ENCODE assay signal across 1 cellular context in the genomic region with DNA sequence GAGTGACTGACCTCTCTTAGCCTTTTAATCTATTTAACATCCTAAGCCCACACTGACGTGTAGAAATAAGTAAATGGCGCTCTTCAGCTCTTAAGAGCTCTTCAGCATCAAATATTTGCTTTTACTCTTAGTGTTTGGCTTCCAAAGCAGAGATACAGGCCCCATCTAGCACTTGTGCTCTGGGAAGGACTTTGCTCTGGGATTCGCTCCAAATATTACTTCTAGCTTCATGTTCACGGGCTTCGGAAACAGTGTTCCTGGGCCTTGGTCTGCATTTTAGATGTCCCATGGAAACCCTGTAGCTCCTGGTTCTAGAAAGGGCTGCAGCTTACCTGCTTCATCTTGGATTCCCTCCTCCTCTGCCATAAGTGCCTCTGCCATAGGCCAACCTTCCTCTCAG.
TF ChIP-seq lines count a peak whose summit lies in the region.

No MANE protein-coding gene starts in this region.

TF ChIP-seq in HepG2, 621 proteins besides CTCF, POLR2A, EP300 and RAD21 (continued from another document and continues in another):
- TF ChIP-seq ZBTB3 (CRISPR knock-in tag; IDR thresholded peaks at IDR 0.05; ENCODE audit: borderline replicate concordance, low read depth) (no peak), ZNF790 (CRISPR knock-in tag; IDR thresholded peaks at IDR 0.05; ENCODE audit: borderline replicate concordance) (no peak), FOXM1 (CRISPR knock-in tag; IDR thresholded peaks at IDR 0.05) (no peak), ZNF619 (CRISPR knock-in tag; IDR thresholded peaks at IDR 0.05) (no peak), ATF7 (IDR thresholded peaks at IDR 0.05) (no peak), ATF7 (CRISPR knock-in tag; IDR thresholded peaks at IDR 0.05) (no peak), ZNF329 (CRISPR knock-in tag; IDR thresholded peaks at IDR 0.05; ENCODE audit: low read depth) (no peak), SMC3 (IDR thresholded peaks at IDR 0.05; ENCODE audit: low read length) (no peak), ZNF205 (CRISPR knock-in tag; IDR thresholded peaks at IDR 0.05) (peak; percentile 63; the same call in 1 of the 2 replicates), ZNF562 (CRISPR knock-in tag; IDR thresholded peaks at IDR 0.05; ENCODE audit: borderline replicate concordance) (no peak), ZSCAN25 (CRISPR knock-in tag; IDR thresholded peaks at IDR 0.05) (no peak), BCL6 (CRISPR knock-in tag; IDR thresholded peaks at IDR 0.05) (0 out of 2 replicates have a peak, but pooled peaks have one; percentile 28), ZNF776 (CRISPR knock-in tag; IDR thresholded peaks at IDR 0.05) (peak; percentile 62; the same call in 1 of the 2 replicates), PPARG (CRISPR knock-in tag; conservative IDR thresholded peaks at IDR 0.05) (no peak), HDAC2 (CRISPR knock-in tag; IDR thresholded peaks at IDR 0.05) (no peak), NFKB2 (CRISPR knock-in tag; IDR thresholded peaks at IDR 0.05; ENCODE audit: borderline replicate concordance) (no peak), ZMYM4 (CRISPR knock-in tag; IDR thresholded peaks at IDR 0.05) (peak; percentile 48), ZNF331 (CRISPR knock-in tag; IDR thresholded peaks at IDR 0.05) (no peak), ZNF780A (CRISPR knock-in tag; IDR thresholded peaks at IDR 0.05) (no peak), ZFP82 (CRISPR knock-in tag; IDR thresholded peaks at IDR 0.05; ENCODE audit: borderline replicate concordance) (no peak), ZSCAN9 (CRISPR knock-in tag; IDR thresholded peaks at IDR 0.05; ENCODE audit: borderline replicate concordance) (no peak), ZNF746 (CRISPR knock-in tag; IDR thresholded peaks at IDR 0.05) (no peak), STAG1 (CRISPR knock-in tag; IDR thresholded peaks at IDR 0.05) (no peak), ZNF879 (CRISPR knock-in tag; IDR thresholded peaks at IDR 0.05) (no peak), ZNF224 (CRISPR knock-in tag; IDR thresholded peaks at IDR 0.05) (no peak), ZNF768 (CRISPR knock-in tag; IDR thresholded peaks at IDR 0.05) (no peak), AGO2 (optimal IDR thresholded peaks at IDR 0.05; ENCODE audit: low read depth, low read length) (no peak), NCOA5 (CRISPR knock-in tag; IDR thresholded peaks at IDR 0.05) (no peak), PLRG1 (conservative IDR thresholded peaks at IDR 0.05) (no peak), ZSCAN22 (CRISPR knock-in tag; IDR thresholded peaks at IDR 0.05) (no peak), ZNF484 (CRISPR knock-in tag; IDR thresholded peaks at IDR 0.05; ENCODE audit: borderline replicate concordance, low read depth) (no peak), MEIS1 (CRISPR knock-in tag; IDR thresholded peaks at IDR 0.05; ENCODE audit: borderline replicate concordance) (no peak), XRCC5 (optimal IDR thresholded peaks at IDR 0.05; ENCODE audit: low read length) (peak; percentile 33), FOXK1 (CRISPR knock-in tag; IDR thresholded peaks at IDR 0.05; ENCODE audit: borderline replicate concordance, low read depth) (no peak), ZNF20 (CRISPR knock-in tag; IDR thresholded peaks at IDR 0.05) (peak; percentile 59; the same call in 1 of the 2 replicates), ZFP62 (CRISPR knock-in tag; IDR thresholded peaks at IDR 0.05) (no peak), KLF12 (CRISPR knock-in tag; IDR thresholded peaks at IDR 0.05; ENCODE audit: borderline replicate concordance) (no peak), ZIK1 (CRISPR knock-in tag; IDR thresholded peaks at IDR 0.05; ENCODE audit: borderline replicate concordance, low read depth) (no peak), ZSCAN31 (CRISPR knock-in tag; IDR thresholded peaks at IDR 0.05; ENCODE audit: low read depth) (no peak)
- TF ChIP-seq, protein P1, sequence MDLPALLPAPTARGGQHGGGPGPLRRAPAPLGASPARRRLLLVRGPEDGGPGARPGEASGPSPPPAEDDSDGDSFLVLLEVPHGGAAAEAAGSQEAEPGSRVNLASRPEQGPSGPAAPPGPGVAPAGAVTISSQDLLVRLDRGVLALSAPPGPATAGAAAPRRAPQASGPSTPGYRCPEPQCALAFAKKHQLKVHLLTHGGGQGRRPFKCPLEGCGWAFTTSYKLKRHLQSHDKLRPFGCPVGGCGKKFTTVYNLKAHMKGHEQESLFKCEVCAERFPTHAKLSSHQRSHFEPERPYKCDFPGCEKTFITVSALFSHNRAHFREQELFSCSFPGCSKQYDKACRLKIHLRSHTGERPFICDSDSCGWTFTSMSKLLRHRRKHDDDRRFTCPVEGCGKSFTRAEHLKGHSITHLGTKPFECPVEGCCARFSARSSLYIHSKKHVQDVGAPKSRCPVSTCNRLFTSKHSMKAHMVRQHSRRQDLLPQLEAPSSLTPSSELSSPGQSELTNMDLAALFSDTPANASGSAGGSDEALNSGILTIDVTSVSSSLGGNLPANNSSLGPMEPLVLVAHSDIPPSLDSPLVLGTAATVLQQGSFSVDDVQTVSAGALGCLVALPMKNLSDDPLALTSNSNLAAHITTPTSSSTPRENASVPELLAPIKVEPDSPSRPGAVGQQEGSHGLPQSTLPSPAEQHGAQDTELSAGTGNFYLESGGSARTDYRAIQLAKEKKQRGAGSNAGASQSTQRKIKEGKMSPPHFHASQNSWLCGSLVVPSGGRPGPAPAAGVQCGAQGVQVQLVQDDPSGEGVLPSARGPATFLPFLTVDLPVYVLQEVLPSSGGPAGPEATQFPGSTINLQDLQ (CRISPR knock-in tag; IDR thresholded peaks at IDR 0.05): no peak
- TF ChIP-seq, protein P2, sequence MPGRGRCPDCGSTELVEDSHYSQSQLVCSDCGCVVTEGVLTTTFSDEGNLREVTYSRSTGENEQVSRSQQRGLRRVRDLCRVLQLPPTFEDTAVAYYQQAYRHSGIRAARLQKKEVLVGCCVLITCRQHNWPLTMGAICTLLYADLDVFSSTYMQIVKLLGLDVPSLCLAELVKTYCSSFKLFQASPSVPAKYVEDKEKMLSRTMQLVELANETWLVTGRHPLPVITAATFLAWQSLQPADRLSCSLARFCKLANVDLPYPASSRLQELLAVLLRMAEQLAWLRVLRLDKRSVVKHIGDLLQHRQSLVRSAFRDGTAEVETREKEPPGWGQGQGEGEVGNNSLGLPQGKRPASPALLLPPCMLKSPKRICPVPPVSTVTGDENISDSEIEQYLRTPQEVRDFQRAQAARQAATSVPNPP (CRISPR knock-in tag; IDR thresholded peaks at IDR 0.05): no peak
- TF ChIP-seq, protein P3, sequence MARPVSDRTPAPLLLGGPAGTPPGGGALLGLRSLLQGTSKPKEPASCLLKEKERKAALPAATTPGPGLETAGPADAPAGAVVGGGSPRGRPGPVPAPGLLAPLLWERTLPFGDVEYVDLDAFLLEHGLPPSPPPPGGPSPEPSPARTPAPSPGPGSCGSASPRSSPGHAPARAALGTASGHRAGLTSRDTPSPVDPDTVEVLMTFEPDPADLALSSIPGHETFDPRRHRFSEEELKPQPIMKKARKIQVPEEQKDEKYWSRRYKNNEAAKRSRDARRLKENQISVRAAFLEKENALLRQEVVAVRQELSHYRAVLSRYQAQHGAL (CRISPR knock-in tag; IDR thresholded peaks at IDR 0.05; ENCODE audit: not compliant biosample characterization): no peak
- TF ChIP-seq, protein P4, sequence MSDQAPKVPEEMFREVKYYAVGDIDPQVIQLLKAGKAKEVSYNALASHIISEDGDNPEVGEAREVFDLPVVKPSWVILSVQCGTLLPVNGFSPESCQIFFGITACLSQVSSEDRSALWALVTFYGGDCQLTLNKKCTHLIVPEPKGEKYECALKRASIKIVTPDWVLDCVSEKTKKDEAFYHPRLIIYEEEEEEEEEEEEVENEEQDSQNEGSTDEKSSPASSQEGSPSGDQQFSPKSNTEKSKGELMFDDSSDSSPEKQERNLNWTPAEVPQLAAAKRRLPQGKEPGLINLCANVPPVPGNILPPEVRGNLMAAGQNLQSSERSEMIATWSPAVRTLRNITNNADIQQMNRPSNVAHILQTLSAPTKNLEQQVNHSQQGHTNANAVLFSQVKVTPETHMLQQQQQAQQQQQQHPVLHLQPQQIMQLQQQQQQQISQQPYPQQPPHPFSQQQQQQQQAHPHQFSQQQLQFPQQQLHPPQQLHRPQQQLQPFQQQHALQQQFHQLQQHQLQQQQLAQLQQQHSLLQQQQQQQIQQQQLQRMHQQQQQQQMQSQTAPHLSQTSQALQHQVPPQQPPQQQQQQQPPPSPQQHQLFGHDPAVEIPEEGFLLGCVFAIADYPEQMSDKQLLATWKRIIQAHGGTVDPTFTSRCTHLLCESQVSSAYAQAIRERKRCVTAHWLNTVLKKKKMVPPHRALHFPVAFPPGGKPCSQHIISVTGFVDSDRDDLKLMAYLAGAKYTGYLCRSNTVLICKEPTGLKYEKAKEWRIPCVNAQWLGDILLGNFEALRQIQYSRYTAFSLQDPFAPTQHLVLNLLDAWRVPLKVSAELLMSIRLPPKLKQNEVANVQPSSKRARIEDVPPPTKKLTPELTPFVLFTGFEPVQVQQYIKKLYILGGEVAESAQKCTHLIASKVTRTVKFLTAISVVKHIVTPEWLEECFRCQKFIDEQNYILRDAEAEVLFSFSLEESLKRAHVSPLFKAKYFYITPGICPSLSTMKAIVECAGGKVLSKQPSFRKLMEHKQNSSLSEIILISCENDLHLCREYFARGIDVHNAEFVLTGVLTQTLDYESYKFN (CRISPR knock-in tag; conservative IDR thresholded peaks at IDR 0.05): peak; percentile 36
- TF ChIP-seq, protein P5, sequence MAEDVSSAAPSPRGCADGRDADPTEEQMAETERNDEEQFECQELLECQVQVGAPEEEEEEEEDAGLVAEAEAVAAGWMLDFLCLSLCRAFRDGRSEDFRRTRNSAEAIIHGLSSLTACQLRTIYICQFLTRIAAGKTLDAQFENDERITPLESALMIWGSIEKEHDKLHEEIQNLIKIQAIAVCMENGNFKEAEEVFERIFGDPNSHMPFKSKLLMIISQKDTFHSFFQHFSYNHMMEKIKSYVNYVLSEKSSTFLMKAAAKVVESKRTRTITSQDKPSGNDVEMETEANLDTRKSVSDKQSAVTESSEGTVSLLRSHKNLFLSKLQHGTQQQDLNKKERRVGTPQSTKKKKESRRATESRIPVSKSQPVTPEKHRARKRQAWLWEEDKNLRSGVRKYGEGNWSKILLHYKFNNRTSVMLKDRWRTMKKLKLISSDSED (CRISPR knock-in tag; IDR thresholded peaks at IDR 0.05): no peak
- TF ChIP-seq, protein P6, sequence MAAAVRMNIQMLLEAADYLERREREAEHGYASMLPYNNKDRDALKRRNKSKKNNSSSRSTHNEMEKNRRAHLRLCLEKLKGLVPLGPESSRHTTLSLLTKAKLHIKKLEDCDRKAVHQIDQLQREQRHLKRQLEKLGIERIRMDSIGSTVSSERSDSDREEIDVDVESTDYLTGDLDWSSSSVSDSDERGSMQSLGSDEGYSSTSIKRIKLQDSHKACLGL (CRISPR knock-in tag; IDR thresholded peaks at IDR 0.05): peak; percentile 32; the same call in 1 of the 2 replicates
- TF ChIP-seq, protein P7, sequence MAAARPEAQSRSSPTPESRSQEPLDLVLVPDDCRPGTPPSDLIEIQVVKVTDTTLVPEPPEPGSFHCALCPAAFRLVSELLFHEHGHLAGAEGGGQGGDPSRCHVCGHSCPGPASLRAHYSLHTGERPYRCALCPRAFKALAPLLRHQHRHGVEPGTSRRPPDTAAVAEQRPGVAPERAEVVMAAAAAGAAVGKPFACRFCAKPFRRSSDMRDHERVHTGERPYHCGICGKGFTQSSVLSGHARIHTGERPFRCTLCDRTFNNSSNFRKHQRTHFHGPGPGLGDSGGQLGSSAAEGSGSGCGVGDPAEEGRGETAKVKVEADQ (CRISPR knock-in tag; IDR thresholded peaks at IDR 0.05; ENCODE audit: borderline replicate concordance): no peak
- TF ChIP-seq, protein P8, sequence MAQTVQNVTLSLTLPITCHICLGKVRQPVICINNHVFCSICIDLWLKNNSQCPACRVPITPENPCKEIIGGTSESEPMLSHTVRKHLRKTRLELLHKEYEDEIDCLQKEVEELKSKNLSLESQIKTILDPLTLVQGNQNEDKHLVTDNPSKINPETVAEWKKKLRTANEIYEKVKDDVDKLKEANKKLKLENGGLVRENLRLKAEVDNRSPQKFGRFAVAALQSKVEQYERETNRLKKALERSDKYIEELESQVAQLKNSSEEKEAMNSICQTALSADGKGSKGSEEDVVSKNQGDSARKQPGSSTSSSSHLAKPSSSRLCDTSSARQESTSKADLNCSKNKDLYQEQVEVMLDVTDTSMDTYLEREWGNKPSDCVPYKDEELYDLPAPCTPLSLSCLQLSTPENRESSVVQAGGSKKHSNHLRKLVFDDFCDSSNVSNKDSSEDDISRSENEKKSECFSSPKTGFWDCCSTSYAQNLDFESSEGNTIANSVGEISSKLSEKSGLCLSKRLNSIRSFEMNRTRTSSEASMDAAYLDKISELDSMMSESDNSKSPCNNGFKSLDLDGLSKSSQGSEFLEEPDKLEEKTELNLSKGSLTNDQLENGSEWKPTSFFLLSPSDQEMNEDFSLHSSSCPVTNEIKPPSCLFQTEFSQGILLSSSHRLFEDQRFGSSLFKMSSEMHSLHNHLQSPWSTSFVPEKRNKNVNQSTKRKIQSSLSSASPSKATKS (CRISPR knock-in tag; IDR thresholded peaks at IDR 0.05): no peak
- TF ChIP-seq, protein P9, sequence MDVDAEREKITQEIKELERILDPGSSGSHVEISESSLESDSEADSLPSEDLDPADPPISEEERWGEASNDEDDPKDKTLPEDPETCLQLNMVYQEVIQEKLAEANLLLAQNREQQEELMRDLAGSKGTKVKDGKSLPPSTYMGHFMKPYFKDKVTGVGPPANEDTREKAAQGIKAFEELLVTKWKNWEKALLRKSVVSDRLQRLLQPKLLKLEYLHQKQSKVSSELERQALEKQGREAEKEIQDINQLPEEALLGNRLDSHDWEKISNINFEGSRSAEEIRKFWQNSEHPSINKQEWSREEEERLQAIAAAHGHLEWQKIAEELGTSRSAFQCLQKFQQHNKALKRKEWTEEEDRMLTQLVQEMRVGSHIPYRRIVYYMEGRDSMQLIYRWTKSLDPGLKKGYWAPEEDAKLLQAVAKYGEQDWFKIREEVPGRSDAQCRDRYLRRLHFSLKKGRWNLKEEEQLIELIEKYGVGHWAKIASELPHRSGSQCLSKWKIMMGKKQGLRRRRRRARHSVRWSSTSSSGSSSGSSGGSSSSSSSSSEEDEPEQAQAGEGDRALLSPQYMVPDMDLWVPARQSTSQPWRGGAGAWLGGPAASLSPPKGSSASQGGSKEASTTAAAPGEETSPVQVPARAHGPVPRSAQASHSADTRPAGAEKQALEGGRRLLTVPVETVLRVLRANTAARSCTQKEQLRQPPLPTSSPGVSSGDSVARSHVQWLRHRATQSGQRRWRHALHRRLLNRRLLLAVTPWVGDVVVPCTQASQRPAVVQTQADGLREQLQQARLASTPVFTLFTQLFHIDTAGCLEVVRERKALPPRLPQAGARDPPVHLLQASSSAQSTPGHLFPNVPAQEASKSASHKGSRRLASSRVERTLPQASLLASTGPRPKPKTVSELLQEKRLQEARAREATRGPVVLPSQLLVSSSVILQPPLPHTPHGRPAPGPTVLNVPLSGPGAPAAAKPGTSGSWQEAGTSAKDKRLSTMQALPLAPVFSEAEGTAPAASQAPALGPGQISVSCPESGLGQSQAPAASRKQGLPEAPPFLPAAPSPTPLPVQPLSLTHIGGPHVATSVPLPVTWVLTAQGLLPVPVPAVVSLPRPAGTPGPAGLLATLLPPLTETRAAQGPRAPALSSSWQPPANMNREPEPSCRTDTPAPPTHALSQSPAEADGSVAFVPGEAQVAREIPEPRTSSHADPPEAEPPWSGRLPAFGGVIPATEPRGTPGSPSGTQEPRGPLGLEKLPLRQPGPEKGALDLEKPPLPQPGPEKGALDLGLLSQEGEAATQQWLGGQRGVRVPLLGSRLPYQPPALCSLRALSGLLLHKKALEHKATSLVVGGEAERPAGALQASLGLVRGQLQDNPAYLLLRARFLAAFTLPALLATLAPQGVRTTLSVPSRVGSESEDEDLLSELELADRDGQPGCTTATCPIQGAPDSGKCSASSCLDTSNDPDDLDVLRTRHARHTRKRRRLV (CRISPR knock-in tag; IDR thresholded peaks at IDR 0.05): peak; percentile 63; the same call in 1 of the 2 replicates
